Comparison of ENCODE assay signal across 7 cellular contexts in genomic region chr17:20555135-20556010, GRCh38. TPM values are rescaled to one million over a fixed set of nuclear protein-coding genes. Genes with fewer than 3 reads are reported as not detected.
DNase-seq lines count a peak whose midpoint lies in the region; ATAC-seq, FAIRE-seq and TF ChIP-seq lines count a peak whose summit lies in the region.
"Not testable (repeated sequence)": the region's sequence is repeated elsewhere in the genome, so short reads cannot be mapped to it uniquely, and the experiment has no call there.

No MANE protein-coding gene starts in this region.

- H3K9ac ChIP-seq in HepG2 (ENCODE audit: insufficient read depth, low read depth, low read length) = not testable (repeated sequence)

- BruUV-seq in HepG2 (replicated peaks; lab: Mats Ljungman, UMichigan) = not testable (repeated sequence)

- not testable (repeated sequence) for H3K36me3 ChIP-seq in esophagus muscularis mucosa; HepG2 (replicated peaks in 1 of 2; ENCODE audit: control insufficient read depth in 1 of 2, insufficient read depth in 2 of 2, low read length in 2 of 2)

- not testable (repeated sequence) for H3K27ac ChIP-seq in esophagus muscularis mucosa (replicated peaks in 1 of 4); HepG2 (ENCODE audit: extremely low read length, insufficient read depth, low read length)

- 73% methylated on average over 3 of the region's 20 CpGs for WGBS in esophagus muscularis mucosa
- WGBS in HepG2 (ENCODE audit: low lambda C conversion rate) = no CpG with 5 or more reads among the region's 20 CpGs

- not testable (repeated sequence) for TF ChIP-seq RAD21 in HepG2 (CRISPR knock-in tag; IDR thresholded peaks at IDR 0.05)

- not testable (repeated sequence) for H2AFZ ChIP-seq in HepG2 (ENCODE audit: low read length)

- not testable (repeated sequence) for H3K4me1 Mint-ChIP-seq in activated CD4-positive, alpha-beta T cell treated with anti-CD3 and anti-CD28 coated beads, Interleukin-2, amount 10 ng/mL, durations not matched to agents 24 days and 14 days; activated naive CD8-positive, alpha-beta T cell treated with anti-CD3 and anti-CD28 coated beads, Interleukin-2, amount 50 U/mL, for 24 hours; natural killer cell; stimulated activated naive CD8-positive, alpha-beta T cell treated with anti-CD3 and anti-CD28 coated beads, Interleukin-15, amount 100 ng/mL, for 72 hours

- H4K20me1 ChIP-seq in HepG2 (ENCODE audit: insufficient read depth, low read length) = not testable (repeated sequence)

- not testable (repeated sequence) for H3K9me3 Mint-ChIP-seq in activated CD4-positive, alpha-beta T cell treated with anti-CD3 and anti-CD28 coated beads, Interleukin-2, amount 10 ng/mL, durations not matched to agents 24 days and 14 days; activated naive CD8-positive, alpha-beta T cell treated with anti-CD3 and anti-CD28 coated beads, Interleukin-2, amount 50 U/mL, for 24 hours; natural killer cell; stimulated activated naive CD8-positive, alpha-beta T cell treated with anti-CD3 and anti-CD28 coated beads, Interleukin-15, amount 100 ng/mL, for 72 hours

- not testable (repeated sequence) for H3K27me3 ChIP-seq in esophagus muscularis mucosa; HepG2 (ENCODE audit: control insufficient read depth in 1 of 2, insufficient read depth in 2 of 2, low read length in 2 of 2)

- H3K4me3 ChIP-seq in esophagus muscularis mucosa; HepG2 (replicated peaks in 1 of 3; ENCODE audit: insufficient read depth in 1 of 3, low read depth in 2 of 3, low read length in 3 of 3): not testable (repeated sequence)

- intact Hi-C loops in activated CD4-positive, alpha-beta T cell treated with anti-CD3 and anti-CD28 coated beads, Interleukin-2, amount 10 ng/mL, durations not matched to agents 24 days and 14 days (cut with micrococcal nuclease); esophagus muscularis mucosa (cut with DNase I); HepG2 (cut with micrococcal nuclease; ENCODE audit: unreplicated experiment); natural killer cell (cut with micrococcal nuclease): not testable (repeated sequence)

- H3K4me3 Mint-ChIP-seq in activated CD4-positive, alpha-beta T cell treated with anti-CD3 and anti-CD28 coated beads, Interleukin-2, amount 10 ng/mL, durations not matched to agents 24 days and 14 days; activated naive CD8-positive, alpha-beta T cell treated with anti-CD3 and anti-CD28 coated beads, Interleukin-2, amount 50 U/mL, for 24 hours; natural killer cell; stimulated activated naive CD8-positive, alpha-beta T cell treated with anti-CD3 and anti-CD28 coated beads, Interleukin-15, amount 100 ng/mL, for 72 hours: not testable (repeated sequence)

- peak; percentile 74 for ATAC-seq in activated naive CD8-positive, alpha-beta T cell treated with anti-CD3 and anti-CD28 coated beads, Interleukin-2, amount 50 U/mL, for 24 hours
- ATAC-seq in HepG2 (peak; percentile 27; the same call in 2 of the 3 replicates), natural killer cell (peak; percentile 48 to 75 (median 50))
- peak; percentile 76 for ATAC-seq in stimulated activated naive CD8-positive, alpha-beta T cell treated with anti-CD3 and anti-CD28 coated beads, Interleukin-15, amount 100 ng/mL, for 72 hours

- not testable (repeated sequence) for FAIRE-seq in HepG2 (lab: Jason Lieb, UNC)

- H3K4me2 ChIP-seq in HepG2 (ENCODE audit: low read depth, low read length) = not testable (repeated sequence)

- not testable (repeated sequence) for H3K4me1 ChIP-seq in esophagus muscularis mucosa; HepG2 (ENCODE audit: insufficient read depth, low read length)

- H3K36me3 Mint-ChIP-seq in activated CD4-positive, alpha-beta T cell treated with anti-CD3 and anti-CD28 coated beads, Interleukin-2, amount 10 ng/mL, durations not matched to agents 24 days and 14 days (ENCODE audit: low read depth); activated naive CD8-positive, alpha-beta T cell treated with anti-CD3 and anti-CD28 coated beads, Interleukin-2, amount 50 U/mL, for 24 hours (ENCODE audit: low read depth); natural killer cell: not testable (repeated sequence)

- not testable (repeated sequence) for H3K27me3 Mint-ChIP-seq in activated CD4-positive, alpha-beta T cell treated with anti-CD3 and anti-CD28 coated beads, Interleukin-2, amount 10 ng/mL, durations not matched to agents 24 days and 14 days; activated naive CD8-positive, alpha-beta T cell treated with anti-CD3 and anti-CD28 coated beads, Interleukin-2, amount 50 U/mL, for 24 hours; natural killer cell (ENCODE audit: low read depth in 2 of 2)
- H3K27me3 Mint-ChIP-seq in stimulated activated naive CD8-positive, alpha-beta T cell treated with anti-CD3 and anti-CD28 coated beads, Interleukin-15, amount 100 ng/mL, for 72 hours = peaks cover 14% of the 10 kb centered on the region

- not testable (repeated sequence) for H3K9me3 ChIP-seq in esophagus muscularis mucosa; HepG2 (ENCODE audit: low read length)

- POLR2A ChIA-PET in HepG2 (lab: Yijun Ruan, JAX) = not testable (repeated sequence)

- H3K79me2 ChIP-seq in HepG2 (ENCODE audit: insufficient read depth, low read length) = not testable (repeated sequence)

- H3K27ac Mint-ChIP-seq in activated CD4-positive, alpha-beta T cell treated with anti-CD3 and anti-CD28 coated beads, Interleukin-2, amount 10 ng/mL, durations not matched to agents 24 days and 14 days; activated naive CD8-positive, alpha-beta T cell treated with anti-CD3 and anti-CD28 coated beads, Interleukin-2, amount 50 U/mL, for 24 hours; natural killer cell; stimulated activated naive CD8-positive, alpha-beta T cell treated with anti-CD3 and anti-CD28 coated beads, Interleukin-15, amount 100 ng/mL, for 72 hours: not testable (repeated sequence)

- peak; percentile 1 for DNase-seq in H4 (ENCODE audit: low spot score)
- peak; percentile 52 for DNase-seq in activated CD4-positive, alpha-beta T cell treated with anti-CD3 and anti-CD28 coated beads, Interleukin-2, amount 10 ng/mL, durations not matched to agents 24 days and 14 days
- DNase-seq in activated naive CD8-positive, alpha-beta T cell treated with anti-CD3 and anti-CD28 coated beads, Interleukin-2, amount 50 U/mL, for 24 hours; HepG2 (ENCODE audit: low spot score); natural killer cell; stimulated activated naive CD8-positive, alpha-beta T cell treated with anti-CD3 and anti-CD28 coated beads, Interleukin-15, amount 100 ng/mL, for 72 hours: not testable (repeated sequence)
- DNase-seq in esophagus muscularis mucosa (ENCODE audit: extremely low spot score) = peak; percentile 55

- not testable (repeated sequence) for TF ChIP-seq EP300 in esophagus muscularis mucosa (IDR thresholded peaks at IDR 0.05); HepG2 (IDR thresholded peaks at IDR 0.05; ENCODE audit: low read depth in 2 of 2, low read length in 2 of 2); HepG2 (CRISPR knock-in tag; IDR thresholded peaks at IDR 0.05; ENCODE audit: borderline replicate concordance)

- not testable (repeated sequence) for TF ChIP-seq CTCF in esophagus muscularis mucosa (IDR thresholded peaks at IDR 0.05); HepG2 (CRISPR knock-in tag; IDR thresholded peaks at IDR 0.05); natural killer cell (IDR thresholded peaks at IDR 0.05)

- CTCF ChIA-PET in HepG2 (lab: Yijun Ruan, JAX; ENCODE audit: low intra/inter-chr PET ratio, low total read pairs) = not testable (repeated sequence)

- not testable (repeated sequence) for TF ChIP-seq POLR2A in esophagus muscularis mucosa (IDR thresholded peaks at IDR 0.05; ENCODE audit: low read depth); HepG2 (IDR thresholded peaks at IDR 0.05; ENCODE audit: insufficient read depth in 1 of 2, low read depth in 2 of 2, low read length in 2 of 2)

- in situ Hi-C loops in HepG2 (cut with HindIII; ENCODE audit: extremely low pct_ligation_motif_present, low pct_unique_long_range_greater_than_20kb) = not testable (repeated sequence)

RNA-seq across cellular contexts. Expression of gene CDRT15L2, which starts 24.2 kb away (rescaled TPM):
- total RNA-seq in H4 (2014; rRNA removed; shearing (Covaris generic)) = not detected in 2 replicates
- total RNA-seq in activated CD4-positive, alpha-beta T cell treated with anti-CD3 and anti-CD28 coated beads, Interleukin-2, amount 10 ng/mL, durations not matched to agents 24 days and 14 days = not detected in 2 replicates
- total RNA-seq in esophagus muscularis mucosa = not detected
- not detected in 2 replicates for total RNA-seq in HepG2 (2016; rRNA removed; fragmentation: Illumina TruSeq; extraction: Trizol)
- total RNA-seq in HepG2 (2016; cell fraction: cytosol; rRNA removed; fragmentation: Illumina TruSeq; extraction: Trizol; ENCODE audit: low read depth) = not detected in 2 replicates
- not detected in 2 replicates for total RNA-seq in HepG2 (2016; cell fraction: insoluble cytoplasmic fraction; rRNA removed; fragmentation: Illumina TruSeq; extraction: Trizol)
- not detected in 2 replicates for total RNA-seq in HepG2 (2016; cell fraction: membrane; rRNA removed; fragmentation: Illumina TruSeq; extraction: Trizol)
- total RNA-seq in HepG2 (2016; cell fraction: nucleus; rRNA removed; fragmentation: Illumina TruSeq; extraction: Trizol) = not detected in 2 replicates
- not detected in 2 replicates for polyA plus RNA-seq in HepG2 (2011; rRNA removed)
- not detected in 2 replicates for polyA plus RNA-seq in HepG2 (2011; cell fraction: cytosol; rRNA removed)
- polyA plus RNA-seq in HepG2 (2011; cell fraction: nucleus; rRNA removed) = not detected in 2 replicates
- polyA plus RNA-seq in HepG2 (2012) = not detected in 2 replicates
- not detected in 2 replicates for polyA plus RNA-seq in HepG2 (2016; cell fraction: cytosol; fragmentation: Illumina TruSeq; extraction: Trizol; ENCODE audit: low read depth)
- not detected in 2 replicates for polyA plus RNA-seq in HepG2 (2016; cell fraction: insoluble cytoplasmic fraction; fragmentation: Illumina TruSeq; extraction: Trizol; ENCODE audit: low read depth)
- not detected in 2 replicates for polyA plus RNA-seq in HepG2 (2016; cell fraction: membrane; fragmentation: Illumina TruSeq; extraction: Trizol; ENCODE audit: low read depth)
- not detected in 2 replicates for polyA plus RNA-seq in HepG2 (2016; cell fraction: nucleus; fragmentation: Illumina TruSeq; extraction: Trizol; ENCODE audit: insufficient read depth, low read depth)
- not detected in 2 replicates for polyA minus RNA-seq in HepG2 (2011; rRNA and poly(A)+ RNA removed; ENCODE audit: low replicate concordance)
- not detected in 2 replicates for polyA minus RNA-seq in HepG2 (2011; cell fraction: cytosol; rRNA and poly(A)+ RNA removed)
- polyA minus RNA-seq in HepG2 (2011; cell fraction: nucleus; rRNA and poly(A)+ RNA removed) = not detected in 2 replicates
- not detected for total RNA-seq in natural killer cell
